In the genomic region with DNA sequence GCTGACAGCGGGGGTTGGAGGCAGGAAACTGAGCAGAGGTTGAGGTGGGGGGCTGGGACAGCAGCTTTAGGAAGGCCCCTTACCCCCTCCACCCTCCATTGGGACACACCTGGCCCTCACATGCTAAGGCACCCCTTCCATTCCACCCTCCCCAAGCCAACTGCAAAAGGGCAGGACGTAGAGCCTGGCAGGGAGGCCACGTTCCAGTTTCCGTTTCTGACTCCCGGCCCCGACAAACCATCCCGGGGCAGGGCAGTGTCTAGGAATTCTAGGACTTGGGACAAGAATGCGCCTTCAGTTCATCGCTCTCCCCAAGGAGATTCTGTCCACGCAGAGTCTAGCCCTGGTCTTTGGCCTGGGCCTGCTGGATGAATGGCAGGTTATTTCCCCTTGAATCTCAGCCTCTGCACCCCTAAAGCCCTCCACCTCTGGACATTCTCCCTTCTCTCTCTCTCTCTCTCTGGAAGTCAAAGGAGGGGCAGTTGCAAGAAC, we compare ENCODE assay signal across 15 cellular contexts. TPM values are rescaled to one million over a fixed set of nuclear protein-coding genes. Genes with fewer than 3 reads are reported as not detected.
DNase-seq lines count a peak whose midpoint lies in the region; ATAC-seq and TF ChIP-seq lines count a peak whose summit lies in the region.
"Had no signal": no experiment of that assay in that cellular context is flagged by ENCODE, and none has a peak within 500 bp of the region (broad histone marks: within the 10 kb centered on the region; RNA-seq: fewer than 3 reads in every experiment).

No MANE protein-coding gene starts in this region.

- H3K9me3 Mint-ChIP-seq in T-helper 2 cell treated with Interferon-gamma antibody and Interleukin-4, amounts not matched to agents 5 μg/mL and 100 μg/mL, for 36 hours, result no peaks in the 10 kb centered on the region
- no peaks in the 10 kb centered on the region for H3K9me3 Mint-ChIP-seq in activated naive CD8-positive, alpha-beta T cell treated with anti-CD3 and anti-CD28 coated beads, Interleukin-2, amount 50 U/mL, for 24 hours
- no peaks in the 10 kb centered on the region for H3K9me3 Mint-ChIP-seq in stimulated activated naive B cell treated with anti-CD40 and anti-IgM and Interleukin-4, amounts not matched to agents 10 μg/mL and 1 μg/mL and 100 μg/mL, for 72 hours

- peaks cover 20% of the 10 kb centered on the region for H3K27me3 Mint-ChIP-seq in T-helper 2 cell treated with Interferon-gamma antibody and Interleukin-4, amounts not matched to agents 5 μg/mL and 100 μg/mL, for 36 hours (ENCODE audit: low read depth)
- peaks cover 2% of the 10 kb centered on the region for H3K27me3 Mint-ChIP-seq in activated naive CD8-positive, alpha-beta T cell treated with anti-CD3 and anti-CD28 coated beads, Interleukin-2, amount 50 U/mL, for 24 hours
- H3K27me3 Mint-ChIP-seq in stimulated activated naive B cell treated with anti-CD40 and anti-IgM and Interleukin-4, amounts not matched to agents 10 μg/mL and 1 μg/mL and 100 μg/mL, for 72 hours, result peaks cover 21 to 27% of the 10 kb centered on the region in 2 donors

- H3K36me3 ChIP-seq in left lung, result no peaks in the 10 kb centered on the region

- no peak for DNase-seq in T-helper 2 cell treated with Interferon-gamma antibody and Interleukin-4, amounts not matched to agents 5 μg/mL and 100 μg/mL, for 36 hours (ENCODE audit: low spot score)
- DNase-seq in T-helper 2 cell, result no peak
- DNase-seq in activated naive CD8-positive, alpha-beta T cell treated with anti-CD3 and anti-CD28 coated beads, Interleukin-2, amount 50 U/mL, for 24 hours, result no peak
- no peak for DNase-seq in left lung
- no peak for DNase-seq in stimulated activated naive B cell treated with anti-CD40 and anti-IgM and Interleukin-4, amounts not matched to agents 10 μg/mL and 1 μg/mL and 100 μg/mL, for 72 hours
- DNase-seq in SK-N-DZ (ENCODE audit: low spot score), result no peak
- DNase-seq in NCI-H2029 (lab: John Stamatoyannopoulos, UW), result no peak
- DNase-seq: cortex of kidney, KG1, NCI-H1694 treated with DMSO at 0.1 percent for 48 hours had no signal

- no peaks in the 10 kb centered on the region for H3K9me3 ChIP-seq in left lung
- H3K9me3 ChIP-seq: SK-N-SH had no signal

- ATAC-seq in activated naive CD8-positive, alpha-beta T cell treated with anti-CD3 and anti-CD28 coated beads, Interleukin-2, amount 50 U/mL, for 24 hours, result no peak
- ATAC-seq in left lung (peak; percentile 2), GM21786 (IDR thresholded peaks at IDR 0.05; ENCODE audit: unreplicated experiment) (no peak)
- no peak for ATAC-seq in stimulated activated naive B cell treated with anti-CD40 and anti-IgM and Interleukin-4, amounts not matched to agents 10 μg/mL and 1 μg/mL and 100 μg/mL, for 72 hours (replicated peaks)
- ATAC-seq: left ventricle myocardium superior had no signal

- H3K4me3 ChIP-seq in left lung, result peak overlapping the region; percentile 10 to 23

- peak overlapping the region; percentile 58 for H3K4me3 Mint-ChIP-seq in T-helper 2 cell treated with Interferon-gamma antibody and Interleukin-4, amounts not matched to agents 5 μg/mL and 100 μg/mL, for 36 hours
- peak overlapping the region; percentile 75 for H3K4me3 Mint-ChIP-seq in activated naive CD8-positive, alpha-beta T cell treated with anti-CD3 and anti-CD28 coated beads, Interleukin-2, amount 50 U/mL, for 24 hours
- H3K4me3 Mint-ChIP-seq in stimulated activated naive B cell treated with anti-CD40 and anti-IgM and Interleukin-4, amounts not matched to agents 10 μg/mL and 1 μg/mL and 100 μg/mL, for 72 hours, result peak overlapping the region; percentile 71 to 74

- intact Hi-C loops in left lung (cut with DNase I), result no loop called here

- H3K4me1 ChIP-seq in left lung, result peaks cover 13 to 35% of the 10 kb centered on the region in 2 donors

- H3K4me1 Mint-ChIP-seq in T-helper 2 cell treated with Interferon-gamma antibody and Interleukin-4, amounts not matched to agents 5 μg/mL and 100 μg/mL, for 36 hours (ENCODE audit: low read depth), result peaks cover 30% of the 10 kb centered on the region
- peaks cover 50% of the 10 kb centered on the region for H3K4me1 Mint-ChIP-seq in activated naive CD8-positive, alpha-beta T cell treated with anti-CD3 and anti-CD28 coated beads, Interleukin-2, amount 50 U/mL, for 24 hours
- H3K4me1 Mint-ChIP-seq in stimulated activated naive B cell treated with anti-CD40 and anti-IgM and Interleukin-4, amounts not matched to agents 10 μg/mL and 1 μg/mL and 100 μg/mL, for 72 hours, result peaks cover 30 to 51% of the 10 kb centered on the region in 2 donors

- H3K27ac Mint-ChIP-seq in T-helper 2 cell treated with Interferon-gamma antibody and Interleukin-4, amounts not matched to agents 5 μg/mL and 100 μg/mL, for 36 hours, result no peak overlapping the region
- peak overlapping the region; percentile 27 for H3K27ac Mint-ChIP-seq in activated naive CD8-positive, alpha-beta T cell treated with anti-CD3 and anti-CD28 coated beads, Interleukin-2, amount 50 U/mL, for 24 hours
- no peak overlapping the region for H3K27ac Mint-ChIP-seq in stimulated activated naive B cell treated with anti-CD40 and anti-IgM and Interleukin-4, amounts not matched to agents 10 μg/mL and 1 μg/mL and 100 μg/mL, for 72 hours

- H3K27ac ChIP-seq in left lung, result peak overlapping the region in 1 of 2 donors; percentile 39

- peaks cover 4% of the 10 kb centered on the region for H3K36me3 Mint-ChIP-seq in T-helper 2 cell treated with Interferon-gamma antibody and Interleukin-4, amounts not matched to agents 5 μg/mL and 100 μg/mL, for 36 hours (ENCODE audit: low read depth)
- no peaks in the 10 kb centered on the region for H3K36me3 Mint-ChIP-seq in activated naive CD8-positive, alpha-beta T cell treated with anti-CD3 and anti-CD28 coated beads, Interleukin-2, amount 50 U/mL, for 24 hours (ENCODE audit: low read depth)
- H3K36me3 Mint-ChIP-seq in stimulated activated naive B cell treated with anti-CD40 and anti-IgM and Interleukin-4, amounts not matched to agents 10 μg/mL and 1 μg/mL and 100 μg/mL, for 72 hours, result peaks cover 0 to 1% of the 10 kb centered on the region in 2 donors

- TF ChIP-seq CTCF in left lung (IDR thresholded peaks at IDR 0.05), result no peak

- peaks cover 25 to 69% of the 10 kb centered on the region in 2 donors for H3K27me3 ChIP-seq in left lung

RNA-seq across cellular contexts. Expression of gene FOXJ1, which starts 1.7 kb away (rescaled TPM):
- 10 to 100 TPM in 1 of 2 donors, 1 to 10 TPM in 1; 7.7 to 15.9 TPM for total RNA-seq in left lung
- 0.70 and 0.80 TPM in 2 replicates for polyA plus RNA-seq in SK-N-DZ (2014; cell fraction: cytosol; rRNA removed)
- polyA plus RNA-seq in SK-N-DZ (2014; cell fraction: nucleus; rRNA removed), result 0.21 and 1.1 TPM in 2 replicates
- total RNA-seq: fibroblast of villous mesenchyme, left ventricle myocardium superior, subcutaneous adipose tissue had no signal
- polyA plus RNA-seq: SK-N-SH had no signal

RNA-seq across cellular contexts. Expression of gene EXOC7, which starts 35.7 kb away (rescaled TPM):
- 100 to 1,000 TPM; 114 to 123 TPM for total RNA-seq in left lung
- polyA plus RNA-seq in SK-N-DZ (2014; cell fraction: cytosol; rRNA removed), result 57.8 and 63.1 TPM in 2 replicates
- polyA plus RNA-seq in SK-N-DZ (2014; cell fraction: nucleus; rRNA removed), result 161 and 177 TPM in 2 replicates
